11 cellular contexts compared by ENCODE assay signal in genomic region chr12:101009274-101009673, GRCh38.
"Had no signal": no experiment of that assay in that cellular context is flagged by ENCODE, and none has a peak within 500 bp of the region (broad histone marks: within the 10 kb centered on the region; RNA-seq: fewer than 3 reads in every experiment).

No MANE protein-coding gene starts in this region.

- H3K4me1 ChIP-seq: HAP-1 had no signal

- H3K36me3 ChIP-seq: HAP-1 had no signal

- ATAC-seq: GM23338, HCT116 had no signal

- H3K4me3 ChIP-seq: GM23248, GM23338, HAP-1 had no signal

- H2AFZ ChIP-seq: GM23248, GM23338 had no signal

- FAIRE-seq: H1, H54 had no signal

- H3K9ac ChIP-seq: GM23248 had no signal

- H3K4me2 ChIP-seq: GM23338 had no signal

- H3K27ac ChIP-seq: GM23248 had no signal

- DNase-seq: GM23248, GOT3, H7, H9, HCEC 1CT, HFFc6 had no signal
